In the genomic region with DNA sequence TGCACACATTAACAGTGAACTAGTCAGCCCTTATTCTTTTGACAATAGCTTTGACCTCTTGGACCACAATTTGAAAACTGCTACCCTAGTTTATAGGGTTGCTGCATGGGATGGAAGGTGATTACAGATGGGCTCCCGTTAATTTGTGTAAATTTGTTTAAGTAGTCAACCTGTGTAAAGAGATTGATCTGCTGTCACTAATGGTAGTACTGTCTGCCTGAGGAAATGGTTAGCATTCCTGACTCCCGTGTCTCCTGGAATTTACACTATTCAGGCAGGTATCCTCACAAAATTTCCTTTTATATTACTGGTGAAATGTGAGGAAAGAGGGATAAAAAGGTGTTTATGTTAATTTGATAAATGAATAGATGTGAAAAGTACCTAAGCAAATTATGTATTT, we compare ENCODE assay signal across 23 cellular contexts. TPM values are rescaled to one million over a fixed set of nuclear protein-coding genes. Genes with fewer than 3 reads are reported as not detected.
A peak's percentile ranks its signal among the peaks of the same experiment; 100 is the strongest.
DNase-seq lines count a peak whose midpoint lies in the region; ATAC-seq, FAIRE-seq and TF ChIP-seq lines count a peak whose summit lies in the region.
"Had no signal": no experiment of that assay in that cellular context is flagged by ENCODE, and none has a peak within 500 bp of the region (broad histone marks: within the 10 kb centered on the region; RNA-seq: fewer than 3 reads in every experiment).

No MANE protein-coding gene starts in this region.

- no peak for ATAC-seq in CD4-positive, CD25-positive, alpha-beta regulatory T cell (ENCODE audit: low read depth in 2 of 2)
- ATAC-seq in PC-3 (peak; percentile 36; the same call in 1 of the 2 replicates), memory B cell (ENCODE audit: low read depth) (no peak), heart left ventricle (no peak)
- ATAC-seq: activated T-helper 17 cell treated with anti-CD3 and anti-CD28 coated beads, Interleukin-2, amount 50 U/mL, for 72 hours; esophagus mucosa had no signal

- H3K27me3 Mint-ChIP-seq in CD4-positive, CD25-positive, alpha-beta regulatory T cell = no peaks in the 10 kb centered on the region
- no peaks in the 10 kb centered on the region for H3K27me3 Mint-ChIP-seq in memory B cell
- H3K27me3 Mint-ChIP-seq: activated naive CD8-positive, alpha-beta T cell treated with anti-CD3 and anti-CD28 coated beads for 36 hours; activated T-helper 17 cell treated with anti-CD3 and anti-CD28 coated beads, Interleukin-2, amount 50 U/mL, for 72 hours had no signal

- peaks cover 17% of the 10 kb centered on the region for H3K36me3 ChIP-seq in CD4-positive, CD25-positive, alpha-beta regulatory T cell (ENCODE audit: control insufficient read depth, insufficient read depth, low read length)
- H3K36me3 ChIP-seq in PC-3 (ENCODE audit: low read depth, low read length) = peaks cover 4% of the 10 kb centered on the region
- H3K36me3 ChIP-seq in heart left ventricle = peaks cover 0 to 30% (median 15%) of the 10 kb centered on the region in 9 donors

- peaks cover 37% of the 10 kb centered on the region for H3K4me1 ChIP-seq in CD4-positive, CD25-positive, alpha-beta regulatory T cell (ENCODE audit: control insufficient read depth, insufficient read depth, low read length, poor library complexity, severe bottlenecking)
- H3K4me1 ChIP-seq in PC-3 (ENCODE audit: insufficient read depth, low read length) = no peaks in the 10 kb centered on the region
- peaks cover 0 to 52% (median 29%) of the 10 kb centered on the region in 12 donors for H3K4me1 ChIP-seq in heart left ventricle

- no peak for DNase-seq in CD4-positive, CD25-positive, alpha-beta regulatory T cell
- DNase-seq in GM12892 (ENCODE audit: insufficient read length) = no peak
- DNase-seq in PC-3 = no peak
- no peak for DNase-seq in memory B cell (ENCODE audit: low spot score in 2 of 2)
- DNase-seq in stimulated activated naive CD4-positive, alpha-beta T cell treated with Interleukin-2 at 50 U/mL for 16 hours (lab: John Stamatoyannopoulos, UW) = no peak
- no peak for DNase-seq in activated CD4-positive, alpha-beta T cell treated with anti-CD3 and anti-CD28 coated beads for 1 hour
- no peak for DNase-seq in heart left ventricle
- DNase-seq: activated CD4-positive, CD25-positive, alpha-beta regulatory T cell treated with anti-CD3 and anti-CD28 coated beads, Interleukin-2, amount 50 U/mL, for 72 hours; activated naive CD8-positive, alpha-beta T cell treated with anti-CD3 and anti-CD28 coated beads for 36 hours; effector CD8-positive, alpha-beta T cell; foreskin melanocyte; hippocampal formation; KG1; NCI-H187 treated with DMSO at 0.1 percent for 48 hours; occipital lobe; retina; SHP77 treated with DMSO at 0.1 percent for 48 hours; SW 1271 had no signal

- no peak overlapping the region for H3K27ac ChIP-seq in CD4-positive, CD25-positive, alpha-beta regulatory T cell (ENCODE audit: insufficient read depth, low read length, poor library complexity, severe bottlenecking)
- H3K27ac ChIP-seq in PC-3 (ENCODE audit: low read length) (no peak overlapping the region), heart left ventricle (no peak overlapping the region)
- H3K27ac ChIP-seq: BLaER1 treated with 17β-estradiol and CSF1 and Interleukin-3, amounts not matched to agents 10 nM and 100 nM had no signal

- peaks cover 98% of the 10 kb centered on the region for H3K79me2 ChIP-seq in PC-3 (ENCODE audit: low read length)

- H3K4me3 ChIP-seq in CD4-positive, CD25-positive, alpha-beta regulatory T cell (ENCODE audit: low read depth, low read length) = no peak overlapping the region
- no peak overlapping the region for H3K4me3 ChIP-seq in PC-3 (ENCODE audit: low read length)
- no peak overlapping the region for H3K4me3 ChIP-seq in heart left ventricle
- H3K4me3 ChIP-seq: BLaER1 treated with 17β-estradiol and CSF1 and Interleukin-3, amounts not matched to agents 10 nM and 100 nM had no signal

- H3K27ac Mint-ChIP-seq in CD4-positive, CD25-positive, alpha-beta regulatory T cell = peak overlapping the region in 2 of 3 donors; percentile 7 to 59
- H3K27ac Mint-ChIP-seq in memory B cell = peak overlapping the region; percentile 79
- H3K27ac Mint-ChIP-seq: activated naive CD8-positive, alpha-beta T cell treated with anti-CD3 and anti-CD28 coated beads for 36 hours; activated T-helper 17 cell treated with anti-CD3 and anti-CD28 coated beads, Interleukin-2, amount 50 U/mL, for 72 hours had no signal

- no peak overlapping the region for H3K4me3 Mint-ChIP-seq in CD4-positive, CD25-positive, alpha-beta regulatory T cell
- no peak overlapping the region for H3K4me3 Mint-ChIP-seq in memory B cell
- H3K4me3 Mint-ChIP-seq: activated naive CD8-positive, alpha-beta T cell treated with anti-CD3 and anti-CD28 coated beads for 36 hours; activated T-helper 17 cell treated with anti-CD3 and anti-CD28 coated beads, Interleukin-2, amount 50 U/mL, for 72 hours had no signal

- H3K27me3 ChIP-seq in CD4-positive, CD25-positive, alpha-beta regulatory T cell (ENCODE audit: control insufficient read depth, insufficient read depth, low read length) = no peaks in the 10 kb centered on the region
- H3K27me3 ChIP-seq in PC-3 (ENCODE audit: low read length) (no peaks in the 10 kb centered on the region), heart left ventricle (no peaks in the 10 kb centered on the region)
- H3K27me3 ChIP-seq: BLaER1 treated with 17β-estradiol and CSF1 and Interleukin-3, amounts not matched to agents 10 nM and 100 nM had no signal

- WGBS in heart left ventricle, 4 donors = 29 to 43% (median 38%) methylated on average over 2 of the region's 2 CpGs

- H3K9me2 ChIP-seq in PC-3 (replicated peaks; ENCODE audit: low read length) = no peaks in the 10 kb centered on the region

- TF ChIP-seq POLR2A in GM12892 (IDR thresholded peaks at IDR 0.05; ENCODE audit: low read depth, low read length) (no peak), heart left ventricle (IDR thresholded peaks at IDR 0.05) (no peak)

- no peaks in the 10 kb centered on the region for H3K9me3 ChIP-seq in CD4-positive, CD25-positive, alpha-beta regulatory T cell (ENCODE audit: control insufficient read depth in 2 of 2, low read length in 2 of 2)
- H3K9me3 ChIP-seq in PC-3 (ENCODE audit: low read length) = no peaks in the 10 kb centered on the region
- H3K9me3 ChIP-seq in heart left ventricle = no peaks in the 10 kb centered on the region
- H3K9me3 ChIP-seq: BLaER1 treated with 17β-estradiol and CSF1 and Interleukin-3, amounts not matched to agents 10 nM and 100 nM had no signal

- H3F3A ChIP-seq in PC-3 (ENCODE audit: low read length, unreplicated experiment) = no peaks in the 10 kb centered on the region

- peak; percentile 38 for FAIRE-seq in GM12892 (lab: Jason Lieb, UNC)
- FAIRE-seq: GM18507, islet of Langerhans had no signal

- CTCF ChIA-PET in PC-3 (lab: Charles Lee) = no interaction called here

- H3K9ac ChIP-seq in PC-3 (ENCODE audit: low read length) = no peak overlapping the region
- H3K9ac ChIP-seq: BLaER1 treated with 17β-estradiol and CSF1 and Interleukin-3, amounts not matched to agents 10 nM and 100 nM had no signal

- peaks cover 50% of the 10 kb centered on the region for H4K20me1 ChIP-seq in PC-3 (ENCODE audit: low read length)

- no peak overlapping the region for H3K4me2 ChIP-seq in PC-3 (ENCODE audit: low read length)
- H3K4me2 ChIP-seq: BLaER1 treated with 17β-estradiol and CSF1 and Interleukin-3, amounts not matched to agents 10 nM and 100 nM had no signal

- TF ChIP-seq CTCF in PC-3 (conservative IDR thresholded peaks at IDR 0.05; ENCODE audit: low read depth, low read length) (no peak), heart left ventricle (IDR thresholded peaks at IDR 0.05) (no peak)

- intact Hi-C loops in PC-3 (cut with micrococcal nuclease) = no loop called here
- intact Hi-C loops in heart left ventricle (cut with DNase I) = no loop called here

- no TSS peak for BruUV-seq in PC-3 (replicated peaks; lab: Mats Ljungman, UMichigan)

- H3K9me3 Mint-ChIP-seq in CD4-positive, CD25-positive, alpha-beta regulatory T cell = no peaks in the 10 kb centered on the region
- H3K9me3 Mint-ChIP-seq in memory B cell = no peaks in the 10 kb centered on the region
- H3K9me3 Mint-ChIP-seq: activated naive CD8-positive, alpha-beta T cell treated with anti-CD3 and anti-CD28 coated beads for 36 hours; activated T-helper 17 cell treated with anti-CD3 and anti-CD28 coated beads, Interleukin-2, amount 50 U/mL, for 72 hours had no signal

- H2AFZ ChIP-seq in PC-3 (ENCODE audit: low read length) = no peak overlapping the region

- H3K36me3 Mint-ChIP-seq in CD4-positive, CD25-positive, alpha-beta regulatory T cell = peaks cover 13% of the 10 kb centered on the region
- peaks cover 2% of the 10 kb centered on the region for H3K36me3 Mint-ChIP-seq in memory B cell

- peaks cover 38 to 59% (median 51%) of the 10 kb centered on the region in 4 donors for H3K4me1 Mint-ChIP-seq in CD4-positive, CD25-positive, alpha-beta regulatory T cell
- peaks cover 17% of the 10 kb centered on the region for H3K4me1 Mint-ChIP-seq in memory B cell

- POLR2A ChIA-PET in PC-3 (lab: Charles Lee; ENCODE audit: unreplicated experiment) = no interaction called here

RNA-seq across cellular contexts. Expression of a gene that starts 15.3 kb away (rescaled TPM):
- total RNA-seq in CD4-positive, CD25-positive, alpha-beta regulatory T cell = 20.8 TPM
- polyA plus RNA-seq in CD4-positive, CD25-positive, alpha-beta regulatory T cell = 1 to 10 TPM in 3 of 4 donors, under 1 TPM in 1; 0.80 to 1.3 (median 1.1) TPM
- polyA plus RNA-seq in GM12892 (2012; ENCODE audit: missing spikeins) = 2.4 TPM
- 3.8 and 6.2 TPM in 2 replicates for total RNA-seq in PC-3 (2014; rRNA removed)
- 1 to 10 TPM in 5 of 9 donors, under 1 TPM in 4; 0.36 to 2.5 (median 1.1) TPM for total RNA-seq in heart left ventricle
- polyA plus RNA-seq in heart left ventricle = 1 to 10 TPM in 1 of 2 donors, under 1 TPM in 1; 0.24 to 1.4 TPM

RNA-seq across cellular contexts. Expression of a gene that starts 49.6 kb away (rescaled TPM):
- 98.4 TPM for total RNA-seq in CD4-positive, CD25-positive, alpha-beta regulatory T cell
- polyA plus RNA-seq in CD4-positive, CD25-positive, alpha-beta regulatory T cell = 10 to 100 TPM; 39.1 to 65.6 (median 51.7) TPM
- 38.4 TPM for polyA plus RNA-seq in GM12892 (2012; ENCODE audit: missing spikeins)
- 40.5 and 62.7 TPM in 2 replicates for total RNA-seq in PC-3 (2014; rRNA removed)
- 10 to 100 TPM; 41.2 to 69.7 (median 50.0) TPM for total RNA-seq in heart left ventricle
- polyA plus RNA-seq in heart left ventricle = 10 to 100 TPM; 17.0 to 22.0 TPM
